15 cellular contexts compared by ENCODE assay signal in the genomic region with DNA sequence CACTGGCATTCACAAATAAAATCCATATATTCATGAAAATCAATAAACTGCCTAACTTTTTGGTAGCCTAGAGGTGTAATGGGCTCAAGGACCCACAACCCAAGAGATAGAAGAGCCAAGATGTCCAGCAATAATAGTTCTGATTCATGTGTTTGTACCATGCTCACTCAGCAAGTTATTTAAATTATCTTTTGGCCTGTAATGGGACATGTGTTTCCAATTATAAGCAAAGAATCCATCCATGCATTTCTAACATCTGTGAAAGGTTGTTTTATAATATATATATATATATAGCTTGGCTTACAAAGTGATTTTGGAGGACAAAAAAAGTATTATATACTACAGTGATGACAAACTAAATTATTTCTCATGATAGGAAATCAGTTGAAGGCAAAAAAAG. TPM values are rescaled to one million over a fixed set of nuclear protein-coding genes. Genes with fewer than 3 reads are reported as not detected.
A peak's percentile ranks its signal among the peaks of the same experiment; 100 is the strongest.
DNase-seq lines count a peak whose midpoint lies in the region; ATAC-seq and TF ChIP-seq lines count a peak whose summit lies in the region.
"Had no signal": no experiment of that assay in that cellular context is flagged by ENCODE, and none has a peak within 500 bp of the region (broad histone marks: within the 10 kb centered on the region; RNA-seq: fewer than 3 reads in every experiment).

No MANE protein-coding gene starts in this region.

- intact Hi-C loops in prostate gland (cut with DNase I), result no loop called here

- H3K4me2 ChIP-seq in GM23248 (ENCODE audit: unreplicated experiment), result no peak overlapping the region
- H3K4me2 ChIP-seq: BLaER1 treated with 17β-estradiol and CSF1 and Interleukin-3, amounts not matched to agents 10 nM and 100 nM had no signal

- H3K9me2 ChIP-seq in GM23248 (ENCODE audit: insufficient read depth), result no peaks in the 10 kb centered on the region

- TF ChIP-seq POLR2A in prostate gland (IDR thresholded peaks at IDR 0.05), result no peak

- peak; percentile 36; the same call in 1 of the 3 replicates for ATAC-seq in SK-N-SH treated with all-trans-retinoic acid at 6 μM for 48 hours
- no peak for ATAC-seq in activated CD4-positive, CD25-positive, alpha-beta regulatory T cell treated with anti-CD3 and anti-CD28 coated beads, Interleukin-2, amount 50 U/mL, for 24 hours

- peak overlapping the region; percentile 8 for H3K27ac Mint-ChIP-seq in osteocyte (ENCODE audit: unreplicated experiment)
- H3K27ac Mint-ChIP-seq: CD4-positive, CD25-positive, alpha-beta regulatory T cell; H9 had no signal

- no peaks in the 10 kb centered on the region for H3K9me3 Mint-ChIP-seq in osteocyte (ENCODE audit: unreplicated experiment)
- H3K9me3 Mint-ChIP-seq: CD4-positive, CD25-positive, alpha-beta regulatory T cell; H9 had no signal

- TF ChIP-seq CTCF in fibroblast of mammary gland (conservative IDR thresholded peaks at IDR 0.05; ENCODE audit: control insufficient read depth, insufficient read depth, low read depth, low read length), result no peak
- TF ChIP-seq CTCF in osteocyte (IDR thresholded peaks at IDR 0.05), result no peak
- no peak for TF ChIP-seq CTCF in prostate gland (IDR thresholded peaks at IDR 0.05)

- H3K4me3 Mint-ChIP-seq in osteocyte (ENCODE audit: unreplicated experiment), result no peak overlapping the region
- H3K4me3 Mint-ChIP-seq: CD4-positive, CD25-positive, alpha-beta regulatory T cell; H9 had no signal

- H3K4me3 ChIP-seq in GM23248, result no peak overlapping the region
- H3K4me3 ChIP-seq in fibroblast of mammary gland (ENCODE audit: control insufficient read depth, low read depth, low read length), result no peak overlapping the region
- no peak overlapping the region for H3K4me3 ChIP-seq in prostate gland
- H3K4me3 ChIP-seq: BLaER1 treated with 17β-estradiol and CSF1 and Interleukin-3, amounts not matched to agents 10 nM and 100 nM had no signal

- H3K9ac ChIP-seq in GM23248, result no peak overlapping the region
- H3K9ac ChIP-seq: BLaER1 treated with 17β-estradiol and CSF1 and Interleukin-3, amounts not matched to agents 10 nM and 100 nM had no signal

- H3K4me1 ChIP-seq in GM23248 (ENCODE audit: insufficient read depth), result peaks cover 8% of the 10 kb centered on the region; the same call in 1 of the 2 replicates
- peaks cover 4% of the 10 kb centered on the region for H3K4me1 ChIP-seq in prostate gland (replicated peaks)

- peaks cover 40% of the 10 kb centered on the region for H3K4me1 Mint-ChIP-seq in osteocyte (ENCODE audit: unreplicated experiment)
- H3K4me1 Mint-ChIP-seq: H9 had no signal

- in situ Hi-C loops in GM23248 (cut with MboI), result no loop called here

- H3K27ac ChIP-seq in GM23248 (no peak overlapping the region), prostate gland (no peak overlapping the region)
- H3K27ac ChIP-seq: BLaER1 treated with 17β-estradiol and CSF1 and Interleukin-3, amounts not matched to agents 10 nM and 100 nM had no signal

- H3K36me3 Mint-ChIP-seq in osteocyte (ENCODE audit: unreplicated experiment), result peaks cover 51% of the 10 kb centered on the region

- H3K79me2 ChIP-seq in GM23248 (ENCODE audit: insufficient read depth), result no peaks in the 10 kb centered on the region

- no peaks in the 10 kb centered on the region for H3K27me3 ChIP-seq in GM23248 (replicated peaks; ENCODE audit: insufficient read depth)
- H3K27me3 ChIP-seq in prostate gland (replicated peaks; ENCODE audit: insufficient read depth), result no peaks in the 10 kb centered on the region
- H3K27me3 ChIP-seq: BLaER1 treated with 17β-estradiol and CSF1 and Interleukin-3, amounts not matched to agents 10 nM and 100 nM had no signal

- DNase-seq in GM23248 (peak; percentile 18), fibroblast of mammary gland (ENCODE audit: low read depth) (peak; percentile 56), osteocyte (ENCODE audit: extremely low spot score, unreplicated experiment) (no peak), NCI-H146 treated with DMSO at 0.1 percent for 48 hours (lab: John Stamatoyannopoulos, UW; ENCODE audit: unreplicated experiment) (no peak), prostate gland (ENCODE audit: low spot score) (no peak)
- DNase-seq: ACHN; Calu3; CD4-positive, CD25-positive, alpha-beta regulatory T cell; DMS79; EL; GOT3; H9 had no signal

- H3K9me3 ChIP-seq in GM23248 (ENCODE audit: low read depth), result no peaks in the 10 kb centered on the region
- no peaks in the 10 kb centered on the region for H3K9me3 ChIP-seq in prostate gland
- H3K9me3 ChIP-seq: BLaER1 treated with 17β-estradiol and CSF1 and Interleukin-3, amounts not matched to agents 10 nM and 100 nM had no signal

- H3F3A ChIP-seq in GM23248 (ENCODE audit: insufficient read depth), result 0 out of 2 replicates have a peak, but pooled peaks cover 9% of the 10 kb centered on the region

- H3K27me3 Mint-ChIP-seq in osteocyte (ENCODE audit: unreplicated experiment), result no peaks in the 10 kb centered on the region
- H3K27me3 Mint-ChIP-seq: CD4-positive, CD25-positive, alpha-beta regulatory T cell had no signal

- H3K36me3 ChIP-seq in GM23248 (ENCODE audit: low read depth) (peaks cover 59% of the 10 kb centered on the region), prostate gland (peaks cover 0 to 8% of the 10 kb centered on the region in 2 donors)

- no peaks in the 10 kb centered on the region for H4K20me1 ChIP-seq in GM23248 (ENCODE audit: insufficient read depth)

- H2AFZ ChIP-seq in GM23248, result no peak overlapping the region

TF ChIP-seq in SK-N-SH treated with all-trans-retinoic acid at 6 μM for 48 hours, 23 proteins besides CTCF, POLR2A, EP300 and RAD21:
- TF ChIP-seq ESRRG (CRISPR knock-in tag; IDR thresholded peaks at IDR 0.05) (no peak), ARNTL (CRISPR knock-in tag; IDR thresholded peaks at IDR 0.05; ENCODE audit: borderline replicate concordance, low read depth) (no peak), ISL1 (CRISPR knock-in tag; IDR thresholded peaks at IDR 0.05) (no peak), ZFP30 (CRISPR knock-in tag; IDR thresholded peaks at IDR 0.05) (no peak), TCF4 (CRISPR knock-in tag; IDR thresholded peaks at IDR 0.05; ENCODE audit: borderline replicate concordance) (peak; percentile 71), OSR1 (CRISPR knock-in tag; IDR thresholded peaks at IDR 0.05) (no peak), ZFP3 (CRISPR knock-in tag; IDR thresholded peaks at IDR 0.05) (no peak)
- TF ChIP-seq, protein P1, sequence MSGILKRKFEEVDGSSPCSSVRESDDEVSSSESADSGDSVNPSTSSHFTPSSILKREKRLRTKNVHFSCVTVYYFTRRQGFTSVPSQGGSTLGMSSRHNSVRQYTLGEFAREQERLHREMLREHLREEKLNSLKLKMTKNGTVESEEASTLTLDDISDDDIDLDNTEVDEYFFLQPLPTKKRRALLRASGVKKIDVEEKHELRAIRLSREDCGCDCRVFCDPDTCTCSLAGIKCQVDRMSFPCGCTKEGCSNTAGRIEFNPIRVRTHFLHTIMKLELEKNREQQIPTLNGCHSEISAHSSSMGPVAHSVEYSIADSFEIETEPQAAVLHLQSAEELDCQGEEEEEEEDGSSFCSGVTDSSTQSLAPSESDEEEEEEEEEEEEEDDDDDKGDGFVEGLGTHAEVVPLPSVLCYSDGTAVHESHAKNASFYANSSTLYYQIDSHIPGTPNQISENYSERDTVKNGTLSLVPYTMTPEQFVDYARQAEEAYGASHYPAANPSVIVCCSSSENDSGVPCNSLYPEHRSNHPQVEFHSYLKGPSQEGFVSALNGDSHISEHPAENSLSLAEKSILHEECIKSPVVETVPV (CRISPR knock-in tag; IDR thresholded peaks at IDR 0.05), result no peak

RNA-seq across cellular contexts. Expression of a gene that starts 29.7 kb away (rescaled TPM):
- total RNA-seq in GM23248 (2014; rRNA removed; shearing (Covaris generic)), result 0.43 and 0.76 TPM in 2 replicates
- polyA plus RNA-seq in GM23248 (2016; fragmentation: Nextera tagmentation; extraction: Ambion mirVana), result 0.45 and 0.99 TPM in 2 replicates
- 4.2 and 4.6 TPM in 2 replicates for total RNA-seq in osteocyte
- 10 to 100 TPM in 1 of 2 donors, under 1 TPM in 1; 0.27 to 45.0 TPM for total RNA-seq in prostate gland
- total RNA-seq: CD4-positive, CD25-positive, alpha-beta regulatory T cell had no signal
- polyA plus RNA-seq: CD4-positive, CD25-positive, alpha-beta regulatory T cell had no signal

RNA-seq across cellular contexts. Expression of a gene that starts 52.8 kb away (rescaled TPM):
- total RNA-seq in GM23248 (2014; rRNA removed; shearing (Covaris generic)), result 26.8 and 26.9 TPM in 2 replicates
- 28.4 and 29.8 TPM in 2 replicates for polyA plus RNA-seq in GM23248 (2016; fragmentation: Nextera tagmentation; extraction: Ambion mirVana)
- 47.7 TPM in 2 replicates for total RNA-seq in osteocyte
- total RNA-seq in prostate gland, result 10 to 100 TPM; 39.6 to 46.4 TPM

Comparison
In these comparisons a context has a peak if more than half of its experiments do, and no peak if none do; other contexts are left out.
1. DNase-seq: peak in GM23248 (single experiment) and fibroblast of mammary gland (single experiment); none in osteocyte (single experiment), NCI-H146 treated with DMSO at 0.1 percent for 48 hours (single experiment) and prostate gland (single experiment).